Comparison of ENCODE assay signal across 8 cellular contexts in genomic region chr1:3651939-3652537, GRCh38. TPM values are rescaled to one million over a fixed set of nuclear protein-coding genes. Genes with fewer than 3 reads are reported as not detected.
DNase-seq lines count a peak whose midpoint lies in the region; ATAC-seq and TF ChIP-seq lines count a peak whose summit lies in the region.

TP73 (plus strand) TSS chr1:3652516; CDS start chr1:3682366, 29,850 bp downstream.

- H3K4me1 ChIP-seq in colonic mucosa, result peaks cover 4% of the 10 kb centered on the region
- peaks cover 8% of the 10 kb centered on the region for H3K4me1 ChIP-seq in ovary (ENCODE audit: insufficient read depth)

- H3K4me3 ChIP-seq in colonic mucosa (peak within 1 kb of the TSS; percentile 25), ovary (peak within 1 kb of the TSS; percentile 31)

- H3K36me3 Mint-ChIP-seq in activated naive CD4-positive, alpha-beta T cell treated with anti-CD3 and anti-CD28 coated beads, Interleukin-2, amount 50 U/mL, for 24 hours, result no peaks in the 10 kb centered on the region

- H3K9me3 ChIP-seq in colonic mucosa (no peaks in the 10 kb centered on the region), ovary (no peaks in the 10 kb centered on the region)

- 1 to 2% (median 1%) methylated on average over 19 to 77 of the region's 77 CpGs for WGBS in ovary, 3 donors

- no peak within 1 kb of the TSS for H3K27ac Mint-ChIP-seq in activated naive CD4-positive, alpha-beta T cell treated with anti-CD3 and anti-CD28 coated beads, Interleukin-2, amount 50 U/mL, for 24 hours

- no peak for TF ChIP-seq EP300 in ovary (IDR thresholded peaks at IDR 0.05)

- no peaks in the 10 kb centered on the region for H3K36me3 ChIP-seq in colonic mucosa
- no peaks in the 10 kb centered on the region for H3K36me3 ChIP-seq in ovary

- TF ChIP-seq POLR2A in ovary (IDR thresholded peaks at IDR 0.05), result no peak

- no peak within 1 kb of the TSS for H3K9ac ChIP-seq in colonic mucosa (ENCODE audit: low read depth in 2 of 2, low read length in 2 of 2)

- TF ChIP-seq CTCF in colonic mucosa (IDR thresholded peaks at IDR 0.05), result no peak
- no peak for TF ChIP-seq CTCF in ovary (IDR thresholded peaks at IDR 0.05)

- DNase-seq in activated naive CD4-positive, alpha-beta T cell (lab: John Stamatoyannopoulos, UW), result no peak
- DNase-seq in NCI-H2196 treated with DMSO at 0.1 percent for 48 hours (lab: John Stamatoyannopoulos, UW; ENCODE audit: unreplicated experiment), result peak; percentile 32
- DNase-seq in colonic mucosa, result no peak
- peak; percentile 33 to 63 (median 61) for DNase-seq in ovary
- no peak for DNase-seq in activated effector memory CD4-positive, alpha-beta T cell treated with anti-CD3 and anti-CD28 coated beads, Interleukin-2, amount 50 U/mL, for 16 hours

- H3K27me3 ChIP-seq in colonic mucosa (peaks cover 53% of the 10 kb centered on the region), ovary (peaks cover 12% of the 10 kb centered on the region)

- H3K4me3 Mint-ChIP-seq in activated naive CD4-positive, alpha-beta T cell treated with anti-CD3 and anti-CD28 coated beads, Interleukin-2, amount 50 U/mL, for 24 hours, result peak within 1 kb of the TSS; percentile 64

- intact Hi-C loops in colonic mucosa (cut with DNase I) (no loop called here), ovary (cut with DNase I) (no loop called here)

- ATAC-seq in GM21526 (IDR thresholded peaks at IDR 0.05; ENCODE audit: low FRiP score, unreplicated experiment), result no peak
- ATAC-seq in HG02623 (IDR thresholded peaks at IDR 0.05; ENCODE audit: unreplicated experiment), result no peak

- H3K4me1 Mint-ChIP-seq in activated naive CD4-positive, alpha-beta T cell treated with anti-CD3 and anti-CD28 coated beads, Interleukin-2, amount 50 U/mL, for 24 hours, result peaks cover 29% of the 10 kb centered on the region

- H3K27ac ChIP-seq in colonic mucosa, result no peak within 1 kb of the TSS
- H3K27ac ChIP-seq in ovary, result no peak within 1 kb of the TSS

- no peaks in the 10 kb centered on the region for H3K9me3 Mint-ChIP-seq in activated naive CD4-positive, alpha-beta T cell treated with anti-CD3 and anti-CD28 coated beads, Interleukin-2, amount 50 U/mL, for 24 hours

- peaks cover 24% of the 10 kb centered on the region for H3K27me3 Mint-ChIP-seq in activated naive CD4-positive, alpha-beta T cell treated with anti-CD3 and anti-CD28 coated beads, Interleukin-2, amount 50 U/mL, for 24 hours

RNA-seq across cellular contexts. Expression of gene TP73, which starts in this region (rescaled TPM):
- under 1 TPM; 0.29 to 0.42 TPM for total RNA-seq in colonic mucosa
- total RNA-seq in ovary, result 1 to 10 TPM in 1 of 7 donors, under 1 TPM in 6; 0.13 to 7.5 (median 0.47) TPM
- under 1 TPM; 0.03 to 0.04 TPM for polyA plus RNA-seq in ovary

Comparison
In these comparisons a context has a peak if more than half of its experiments do, and no peak if none do; other contexts are left out.
1. DNase-seq: peak in NCI-H2196 treated with DMSO at 0.1 percent for 48 hours (single experiment) and ovary (5 of 5); none in activated naive CD4-positive, alpha-beta T cell (0 of 4), colonic mucosa (single experiment) and activated effector memory CD4-positive, alpha-beta T cell treated with anti-CD3 and anti-CD28 coated beads, Interleukin-2, amount 50 U/mL, for 16 hours (single experiment).